Comparison of ENCODE assay signal across 20 cellular contexts in the genomic region with DNA sequence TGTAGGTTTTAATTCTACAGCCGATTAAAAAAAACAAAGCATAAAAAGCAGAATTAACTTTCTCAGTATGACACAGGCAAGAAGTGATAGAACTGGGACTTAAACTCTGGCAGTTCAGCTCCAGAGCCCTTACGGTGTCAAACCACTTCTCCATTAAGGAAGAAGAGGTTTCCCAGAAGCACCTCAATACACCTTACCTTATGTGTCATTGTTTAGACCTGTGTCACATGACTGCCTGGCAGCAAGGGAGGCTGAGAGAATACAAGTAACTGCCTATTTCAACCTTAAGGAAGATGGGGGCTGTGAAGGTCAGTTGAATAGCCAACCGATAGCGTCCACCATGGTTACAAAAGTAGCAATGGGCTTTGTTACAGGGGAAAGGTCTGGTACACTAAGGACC.
"Had no signal": no experiment of that assay in that cellular context is flagged by ENCODE, and none has a peak within 500 bp of the region (broad histone marks: within the 10 kb centered on the region; RNA-seq: fewer than 3 reads in every experiment).

No MANE protein-coding gene starts in this region.

- H3K27ac ChIP-seq: neutrophil, pancreas, stomach had no signal

- H3K4me3 Mint-ChIP-seq: activated CD4-positive, alpha-beta memory T cell treated with anti-CD3 and anti-CD28 coated beads for 36 hours; immature natural killer cell; memory B cell; nephron; stimulated activated memory B cell treated with anti-CD40 and anti-IgM and Interleukin-4, amounts not matched to agents 10 μg/mL and 1 μg/mL and 100 μg/mL, for 72 hours had no signal

- DNase-seq: activated CD4-positive, alpha-beta memory T cell treated with anti-CD3 and anti-CD28 coated beads for 36 hours; activated CD4-positive, alpha-beta T cell treated with anti-CD3 and anti-CD28 coated beads for 48 hours; activated naive CD4-positive, alpha-beta T cell treated with Interleukin-2 at 50 U/mL for 16 hours; activated T-cell treated with anti-CD3 and anti-CD28 coated beads, Interleukin-2, amount 50 U/mL, for 48 hours; central memory CD4-positive, alpha-beta T cell; dermis blood vessel endothelial cell; effector CD8-positive, alpha-beta T cell; foreskin melanocyte; immature natural killer cell; left ventricle myocardium superior; pancreas; right lobe of liver; small intestine; stimulated activated CD4-positive, alpha-beta T cell treated with anti-CD3 and anti-CD28 coated beads, Interleukin-2, amount 100 ng/mL, for 24 hours; stomach; trophoblast cell had no signal

- H3K27ac Mint-ChIP-seq: activated CD4-positive, alpha-beta memory T cell treated with anti-CD3 and anti-CD28 coated beads for 36 hours; immature natural killer cell; memory B cell; nephron; stimulated activated memory B cell treated with anti-CD40 and anti-IgM and Interleukin-4, amounts not matched to agents 10 μg/mL and 1 μg/mL and 100 μg/mL, for 72 hours had no signal

- H3K4me3 ChIP-seq: pancreas, right lobe of liver, stomach had no signal

- H3K4me1 Mint-ChIP-seq: immature natural killer cell; memory B cell; stimulated activated memory B cell treated with anti-CD40 and anti-IgM and Interleukin-4, amounts not matched to agents 10 μg/mL and 1 μg/mL and 100 μg/mL, for 72 hours had no signal

- ATAC-seq: left ventricle myocardium superior; stimulated activated memory B cell treated with anti-CD40 and anti-IgM and Interleukin-4, amounts not matched to agents 10 μg/mL and 1 μg/mL and 100 μg/mL, for 72 hours had no signal

- H3K36me3 Mint-ChIP-seq: activated CD4-positive, alpha-beta memory T cell treated with anti-CD3 and anti-CD28 coated beads for 36 hours; immature natural killer cell; memory B cell; stimulated activated memory B cell treated with anti-CD40 and anti-IgM and Interleukin-4, amounts not matched to agents 10 μg/mL and 1 μg/mL and 100 μg/mL, for 72 hours had no signal

- H3K9me3 Mint-ChIP-seq: activated CD4-positive, alpha-beta memory T cell treated with anti-CD3 and anti-CD28 coated beads for 36 hours; nephron; stimulated activated memory B cell treated with anti-CD40 and anti-IgM and Interleukin-4, amounts not matched to agents 10 μg/mL and 1 μg/mL and 100 μg/mL, for 72 hours had no signal

- H3K27me3 ChIP-seq: neutrophil, pancreas, right lobe of liver, stomach had no signal

- H3K9me3 ChIP-seq: neutrophil, pancreas, right lobe of liver, stomach had no signal

- FAIRE-seq: pancreas, small intestine had no signal

- H3K4me1 ChIP-seq: pancreas had no signal

- H3K27me3 Mint-ChIP-seq: activated CD4-positive, alpha-beta memory T cell treated with anti-CD3 and anti-CD28 coated beads for 36 hours had no signal

- H3K36me3 ChIP-seq: neutrophil, pancreas, right lobe of liver, stomach had no signal
